Comparison of ENCODE assay signal across 8 cellular contexts in genomic region chr13:25301347-25302113, GRCh38. TPM values are rescaled to one million over a fixed set of nuclear protein-coding genes. Genes with fewer than 3 reads are reported as not detected.
DNase-seq lines count a peak whose midpoint lies in the region; ATAC-seq, FAIRE-seq and TF ChIP-seq lines count a peak whose summit lies in the region.

A gene with protein sequence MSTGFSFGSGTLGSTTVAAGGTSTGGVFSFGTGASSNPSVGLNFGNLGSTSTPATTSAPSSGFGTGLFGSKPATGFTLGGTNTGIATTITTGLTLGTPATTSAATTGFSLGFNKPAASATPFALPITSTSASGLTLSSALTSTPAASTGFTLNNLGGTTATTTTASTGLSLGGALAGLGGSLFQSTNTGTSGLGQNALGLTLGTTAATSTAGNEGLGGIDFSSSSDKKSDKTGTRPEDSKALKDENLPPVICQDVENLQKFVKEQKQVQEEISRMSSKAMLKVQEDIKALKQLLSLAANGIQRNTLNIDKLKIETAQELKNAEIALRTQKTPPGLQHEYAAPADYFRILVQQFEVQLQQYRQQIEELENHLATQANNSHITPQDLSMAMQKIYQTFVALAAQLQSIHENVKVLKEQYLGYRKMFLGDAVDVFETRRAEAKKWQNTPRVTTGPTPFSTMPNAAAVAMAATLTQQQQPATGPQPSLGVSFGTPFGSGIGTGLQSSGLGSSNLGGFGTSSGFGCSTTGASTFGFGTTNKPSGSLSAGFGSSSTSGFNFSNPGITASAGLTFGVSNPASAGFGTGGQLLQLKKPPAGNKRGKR (plus strand): TSS chr13:25301625. CDS start chr13:25301774, 149 bp downstream.

- ATAC-seq in GM19438 (IDR thresholded peaks at IDR 0.05; ENCODE audit: low read depth, unreplicated experiment) (peak; percentile 99), HG03575 (IDR thresholded peaks at IDR 0.05; ENCODE audit: extremely low read depth, insufficient number of reproducible peaks, low FRiP score, unreplicated experiment) (peak; percentile 87), HepG2 (peak; percentile 100)

- POLR2A ChIA-PET in activated CD4-positive, alpha-beta memory T cell treated with anti-CD3 and anti-CD28 coated beads for 36 hours (lab: Charles Lee), result interaction anchor here (0.6 to 1.5 kb wide), 5 partner anchors 9 to 30 kb away, joined by 3 to 7 read pairs (median 3); no protein-coding TSS in a partner anchor
- POLR2A ChIA-PET in HepG2 (lab: Yijun Ruan, JAX), result interaction anchor here (0.8 kb wide), 1 partner anchor 11 kb away, joined by 3 read pairs; no protein-coding TSS in a partner anchor

- H3K79me2 ChIP-seq in HepG2 (ENCODE audit: insufficient read depth, low read length), result peaks cover 46% of the 10 kb centered on the region

- peak within 1 kb of the TSS; percentile 93 for H2AFZ ChIP-seq in HepG2 (ENCODE audit: low read length)

- WGBS in HepG2 (ENCODE audit: low lambda C conversion rate), result 3% methylated on average over 24 of the region's 64 CpGs

- BruUV-seq in HepG2 (replicated peaks; lab: Mats Ljungman, UMichigan), result no TSS peak

- peak within 1 kb of the TSS; percentile 84 for H3K9ac ChIP-seq in HepG2 (ENCODE audit: insufficient read depth, low read depth, low read length)

- peaks cover 45% of the 10 kb centered on the region for H3K4me1 ChIP-seq in HepG2 (ENCODE audit: insufficient read depth, low read length)

- H3K36me3 ChIP-seq in HepG2 (replicated peaks in 1 of 2; ENCODE audit: control insufficient read depth in 1 of 2, insufficient read depth in 2 of 2, low read length in 2 of 2), result no peaks in the 10 kb centered on the region

- FAIRE-seq in HepG2 (lab: Jason Lieb, UNC), result peak; percentile 90

- peaks cover 16 to 23% of the 10 kb centered on the region in 2 donors for H3K36me3 Mint-ChIP-seq in CD14-positive monocyte
- H3K36me3 Mint-ChIP-seq in activated CD4-positive, alpha-beta memory T cell treated with anti-CD3 and anti-CD28 coated beads for 36 hours, result peaks cover 26% of the 10 kb centered on the region

- peak within 1 kb of the TSS; percentile 92 to 98 (median 96) for H3K27ac Mint-ChIP-seq in CD14-positive monocyte
- peak within 1 kb of the TSS; percentile 92 for H3K27ac Mint-ChIP-seq in activated CD4-positive, alpha-beta memory T cell treated with anti-CD3 and anti-CD28 coated beads for 36 hours

- H3K4me3 Mint-ChIP-seq in CD14-positive monocyte, result peak within 1 kb of the TSS; percentile 87 to 95
- H3K4me3 Mint-ChIP-seq in activated CD4-positive, alpha-beta memory T cell treated with anti-CD3 and anti-CD28 coated beads for 36 hours, result peak within 1 kb of the TSS; percentile 92

- H4K20me1 ChIP-seq in HepG2 (ENCODE audit: insufficient read depth, low read length), result no peaks in the 10 kb centered on the region; the same call in 1 of the 2 replicates

- DNase-seq in CD14-positive monocyte (ENCODE audit: low spot score), result peak; percentile 90
- DNase-seq in NCI-H82 treated with DMSO at 0.1 percent for 48 hours (lab: John Stamatoyannopoulos, UW; ENCODE audit: unreplicated experiment), result peak; percentile 89
- peak; percentile 97 for DNase-seq in activated CD4-positive, alpha-beta memory T cell treated with anti-CD3 and anti-CD28 coated beads for 36 hours
- peak; percentile 88 to 95 for DNase-seq in dermis microvascular lymphatic vessel endothelial cell (ENCODE audit: low read depth in 2 of 2)
- DNase-seq in HepG2 (ENCODE audit: low spot score), result peak; percentile 84
- DNase-seq in stimulated activated CD4-positive, alpha-beta T cell treated with anti-CD3 and anti-CD28 coated beads, Interleukin-4, amount 100 ng/mL, for 1 hour, result peak; percentile 93

- H3K4me3 ChIP-seq in HepG2 (replicated peaks in 1 of 3; ENCODE audit: insufficient read depth in 1 of 3, low read depth in 2 of 3, low read length in 3 of 3), result peak within 1 kb of the TSS; percentile 85 to 96 (median 89)

- TF ChIP-seq EP300 in HepG2 (IDR thresholded peaks at IDR 0.05; ENCODE audit: low read depth in 2 of 2, low read length in 2 of 2) (no peak), HepG2 (CRISPR knock-in tag; IDR thresholded peaks at IDR 0.05; ENCODE audit: borderline replicate concordance) (no peak)

- peaks cover 46% of the 10 kb centered on the region for H3K4me1 Mint-ChIP-seq in CD14-positive monocyte
- peaks cover 34% of the 10 kb centered on the region for H3K4me1 Mint-ChIP-seq in activated CD4-positive, alpha-beta memory T cell treated with anti-CD3 and anti-CD28 coated beads for 36 hours (ENCODE audit: low read depth)

- intact Hi-C loops in CD14-positive monocyte (cut with micrococcal nuclease), result no loop called here
- intact Hi-C loops in activated CD4-positive, alpha-beta memory T cell treated with anti-CD3 and anti-CD28 coated beads for 36 hours (cut with micrococcal nuclease), result loop anchor here (1.0 to 5.0 kb wide), 5 partner anchors 14 to 379 kb away; partner anchors contain the start of gene MTMR6
- intact Hi-C loops in HepG2 (cut with micrococcal nuclease; ENCODE audit: unreplicated experiment), result loop anchor here (1.0 kb wide), 1 partner anchor 14 kb away; the partner anchor contains the start of gene MTMR6

- H3K27me3 ChIP-seq in HepG2 (ENCODE audit: control insufficient read depth in 1 of 2, insufficient read depth in 2 of 2, low read length in 2 of 2), result no peaks in the 10 kb centered on the region; a peak in 1 of 5 replicates

- no peak for TF ChIP-seq CTCF in CD14-positive monocyte (IDR thresholded peaks at IDR 0.05)
- TF ChIP-seq CTCF in HepG2 (CRISPR knock-in tag; IDR thresholded peaks at IDR 0.05), result 0 out of 2 replicates have a peak, but pooled peaks have one; percentile 6

- CTCF ChIA-PET in activated CD4-positive, alpha-beta memory T cell treated with anti-CD3 and anti-CD28 coated beads for 36 hours (lab: Charles Lee), result interaction anchor here (1.1 to 1.8 kb wide), 3 partner anchors 15 to 74 kb away, joined by 3 to 6 read pairs (median 4); partner anchors contain the start of gene MTMR6
- CTCF ChIA-PET in HepG2 (lab: Yijun Ruan, JAX; ENCODE audit: low intra/inter-chr PET ratio, low total read pairs), result no interaction called here

- H3K9me3 Mint-ChIP-seq in CD14-positive monocyte, result no peaks in the 10 kb centered on the region
- no peaks in the 10 kb centered on the region for H3K9me3 Mint-ChIP-seq in activated CD4-positive, alpha-beta memory T cell treated with anti-CD3 and anti-CD28 coated beads for 36 hours

- peaks cover 0 to 14% (median 7%) of the 10 kb centered on the region in 3 donors for H3K27me3 Mint-ChIP-seq in CD14-positive monocyte (ENCODE audit: low read depth in 3 of 3)
- no peaks in the 10 kb centered on the region for H3K27me3 Mint-ChIP-seq in activated CD4-positive, alpha-beta memory T cell treated with anti-CD3 and anti-CD28 coated beads for 36 hours

- H3K9me3 ChIP-seq in HepG2 (ENCODE audit: low read length), result no peaks in the 10 kb centered on the region

- H3K27ac ChIP-seq in HepG2 (ENCODE audit: extremely low read length, insufficient read depth, low read length), result peak within 1 kb of the TSS; percentile 80

- H3K4me2 ChIP-seq in HepG2 (ENCODE audit: low read depth, low read length), result peak within 1 kb of the TSS; percentile 83

- in situ Hi-C loops in HepG2 (cut with HindIII; ENCODE audit: extremely low pct_ligation_motif_present, low pct_unique_long_range_greater_than_20kb), result no loop called here

- no peak for TF ChIP-seq RAD21 in HepG2 (CRISPR knock-in tag; IDR thresholded peaks at IDR 0.05)

- peak; percentile 87 for TF ChIP-seq POLR2A in HepG2 (IDR thresholded peaks at IDR 0.05; ENCODE audit: insufficient read depth in 1 of 2, low read depth in 2 of 2, low read length in 2 of 2)

RNA-seq across cellular contexts. Expression of the gene that starts here (rescaled TPM):
- polyA plus RNA-seq in CD14-positive monocyte (10 to 100 TPM; 25.1 to 26.3 TPM), HepG2 (2011; rRNA removed) (38.3 and 45.4 TPM in 2 replicates)
- total RNA-seq in activated CD4-positive, alpha-beta memory T cell treated with anti-CD3 and anti-CD28 coated beads for 36 hours, result 100 to 1,000 TPM in 1 of 2 experiments, 10 to 100 TPM in 1; 99.4 to 101 TPM
- total RNA-seq in dermis microvascular lymphatic vessel endothelial cell (37.4 and 39.3 TPM in 2 replicates), HepG2 (2016; rRNA removed; fragmentation: Illumina TruSeq; extraction: Trizol) (46.5 and 66.0 TPM in 2 replicates)
- total RNA-seq in HepG2 (2016; cell fraction: cytosol; rRNA removed; fragmentation: Illumina TruSeq; extraction: Trizol; ENCODE audit: low read depth), result 12.5 and 13.3 TPM in 2 replicates
- total RNA-seq in HepG2 (2016; cell fraction: insoluble cytoplasmic fraction; rRNA removed; fragmentation: Illumina TruSeq; extraction: Trizol), result 44.8 and 68.4 TPM in 2 replicates
- 36.6 and 36.9 TPM in 2 replicates for total RNA-seq in HepG2 (2016; cell fraction: membrane; rRNA removed; fragmentation: Illumina TruSeq; extraction: Trizol)
- 39.2 and 41.4 TPM in 2 replicates for total RNA-seq in HepG2 (2016; cell fraction: nucleus; rRNA removed; fragmentation: Illumina TruSeq; extraction: Trizol)
- 26.4 and 28.5 TPM in 2 replicates for polyA plus RNA-seq in HepG2 (2011; cell fraction: cytosol; rRNA removed)
- 19.6 and 20.1 TPM in 2 replicates for polyA plus RNA-seq in HepG2 (2011; cell fraction: nucleus; rRNA removed)
- polyA plus RNA-seq in HepG2 (2012), result 20.4 and 27.1 TPM in 2 replicates
- polyA plus RNA-seq in HepG2 (2016; cell fraction: cytosol; fragmentation: Illumina TruSeq; extraction: Trizol; ENCODE audit: low read depth), result 2.3 and 2.4 TPM in 2 replicates
- 40.2 and 44.8 TPM in 2 replicates for polyA plus RNA-seq in HepG2 (2016; cell fraction: insoluble cytoplasmic fraction; fragmentation: Illumina TruSeq; extraction: Trizol; ENCODE audit: low read depth)
- 9.0 and 9.5 TPM in 2 replicates for polyA plus RNA-seq in HepG2 (2016; cell fraction: membrane; fragmentation: Illumina TruSeq; extraction: Trizol; ENCODE audit: low read depth)
- polyA plus RNA-seq in HepG2 (2016; cell fraction: nucleus; fragmentation: Illumina TruSeq; extraction: Trizol; ENCODE audit: insufficient read depth, low read depth), result 33.1 and 38.3 TPM in 2 replicates
- 69.1 and 83.6 TPM in 2 replicates for polyA minus RNA-seq in HepG2 (2011; rRNA and poly(A)+ RNA removed; ENCODE audit: low replicate concordance)
- polyA minus RNA-seq in HepG2 (2011; cell fraction: cytosol; rRNA and poly(A)+ RNA removed), result 30.0 and 34.4 TPM in 2 replicates
- 78.5 and 81.9 TPM in 2 replicates for polyA minus RNA-seq in HepG2 (2011; cell fraction: nucleus; rRNA and poly(A)+ RNA removed)

Comparison
In these comparisons a context has a peak if more than half of its experiments do, and no peak if none do; other contexts are left out.
1. Peak in every context shown above with its lines: DNase-seq, ATAC-seq, H3K4me3 ChIP-seq and H3K27ac ChIP-seq.
2. intact Hi-C loops: an anchor here in activated CD4-positive, alpha-beta memory T cell treated with anti-CD3 and anti-CD28 coated beads for 36 hours (1.0 to 5.0 kb wide) and HepG2 (1.0 kb wide); none called in CD14-positive monocyte.